9 cellular contexts compared by ENCODE assay signal in the genomic region with DNA sequence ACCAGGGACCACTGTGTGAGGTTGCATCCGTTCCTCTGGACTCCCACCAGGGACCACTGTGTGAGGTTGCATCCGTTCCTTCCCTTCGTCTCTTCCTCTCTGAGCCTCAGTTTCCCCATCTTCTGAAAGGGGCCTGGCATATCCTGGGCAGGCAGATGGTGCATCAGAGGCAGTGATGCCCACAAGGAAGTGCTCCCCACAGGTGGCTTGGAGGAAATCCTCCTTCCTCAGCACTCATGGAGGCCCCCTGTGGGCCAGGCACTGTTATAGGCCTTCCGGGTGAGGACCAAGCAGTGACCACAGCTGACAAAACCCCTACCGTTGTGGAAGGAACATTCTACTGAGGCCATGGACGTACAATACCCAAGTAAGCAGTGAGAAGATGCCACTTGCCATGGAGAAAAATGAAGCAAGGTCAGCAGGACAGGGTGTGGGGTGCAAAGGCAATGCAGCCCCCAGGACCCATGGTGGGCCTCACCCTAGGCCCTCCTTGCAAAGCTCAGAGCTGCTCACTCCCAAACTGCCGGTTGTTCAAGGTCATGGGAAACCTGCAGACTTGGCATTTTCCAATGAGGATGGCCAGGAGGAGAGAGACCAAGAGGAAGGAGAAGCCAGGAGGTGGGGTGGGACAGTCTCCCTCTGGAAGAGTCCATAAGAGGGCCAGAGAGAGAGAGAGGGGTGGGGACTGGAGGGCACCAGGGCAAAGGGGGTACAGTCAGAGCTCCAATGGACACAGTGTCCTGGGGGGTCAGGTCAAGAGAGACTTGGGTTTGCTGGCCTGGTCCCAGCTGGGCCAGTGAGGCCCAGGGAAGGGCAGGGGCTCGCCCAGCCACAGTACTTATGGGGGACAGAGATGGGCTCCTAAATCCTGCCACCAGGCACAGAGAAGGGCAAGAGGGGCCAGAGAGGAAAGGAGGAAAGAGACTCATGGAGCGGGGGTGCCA. TPM values are rescaled to one million over a fixed set of nuclear protein-coding genes. Genes with fewer than 3 reads are reported as not detected.
DNase-seq lines count a peak whose midpoint lies in the region; ATAC-seq, FAIRE-seq and TF ChIP-seq lines count a peak whose summit lies in the region.
"Had no signal": no experiment of that assay in that cellular context is flagged by ENCODE, and none has a peak within 500 bp of the region (broad histone marks: within the 10 kb centered on the region; RNA-seq: fewer than 3 reads in every experiment).

No MANE protein-coding gene starts in this region.

- H3K9me3 Mint-ChIP-seq in activated T-cell treated with anti-CD3 and anti-CD28 coated beads, Interleukin-2, amount 50 U/mL, for 4 hours = peaks cover 5% of the 10 kb centered on the region

- no peak for FAIRE-seq in HTR-8/SVneo (lab: Jason Lieb, UNC)
- FAIRE-seq: endometrium had no signal

- H3K27me3 ChIP-seq in WERI-Rb-1 (ENCODE audit: insufficient read depth, low read depth, severe bottlenecking) (no peaks in the 10 kb centered on the region), gastroesophageal sphincter (no peaks in the 10 kb centered on the region), psoas muscle (ENCODE audit: insufficient read depth in 3 of 3, low read length in 2 of 3) (peaks cover 0 to 8% (median 0%) of the 10 kb centered on the region in 3 donors)

- TF ChIP-seq POLR2A in gastroesophageal sphincter (IDR thresholded peaks at IDR 0.05) = no peak

- no peaks in the 10 kb centered on the region for H3K36me3 Mint-ChIP-seq in activated T-cell treated with anti-CD3 and anti-CD28 coated beads, Interleukin-2, amount 50 U/mL, for 4 hours (ENCODE audit: insufficient read depth)

- peak; percentile 86 for TF ChIP-seq CTCF in WERI-Rb-1 (IDR thresholded peaks at IDR 0.05; ENCODE audit: low read depth, low read length)
- TF ChIP-seq CTCF in gastroesophageal sphincter (IDR thresholded peaks at IDR 0.05) = peak in 3 of 4 experiments; percentile 35 to 47 (median 42)
- TF ChIP-seq CTCF in psoas muscle (IDR thresholded peaks at IDR 0.05) = peak; percentile 26

- peaks cover 35% of the 10 kb centered on the region for H3K27me3 Mint-ChIP-seq in activated T-cell treated with anti-CD3 and anti-CD28 coated beads, Interleukin-2, amount 50 U/mL, for 4 hours (ENCODE audit: low read depth)

- peaks cover 0 to 47% (median 19%) of the 10 kb centered on the region in 3 donors for H3K4me1 ChIP-seq in gastroesophageal sphincter
- H3K4me1 ChIP-seq in psoas muscle = no peaks in the 10 kb centered on the region

- H3K9me3 ChIP-seq in WERI-Rb-1 (ENCODE audit: severe bottlenecking) = peaks cover 14% of the 10 kb centered on the region
- no peaks in the 10 kb centered on the region for H3K9me3 ChIP-seq in gastroesophageal sphincter
- no peaks in the 10 kb centered on the region for H3K9me3 ChIP-seq in psoas muscle

- WGBS in gastroesophageal sphincter (ENCODE audit: low coverage in 1 of 2), 2 donors = 52% methylated on average over 9 of the region's 9 CpGs; no CpG with 5 or more reads in 1 of the 2 donors
- WGBS in psoas muscle, 3 donors = 64 to 69% (median 68%) methylated on average over 7 to 9 of the region's 9 CpGs

- intact Hi-C loops in psoas muscle (cut with DNase I) = no loop called here

- peak overlapping the region; percentile 72 for H3K4me3 Mint-ChIP-seq in activated T-cell treated with anti-CD3 and anti-CD28 coated beads, Interleukin-2, amount 50 U/mL, for 4 hours

- peaks cover 19% of the 10 kb centered on the region for H3K4me1 Mint-ChIP-seq in activated T-cell treated with anti-CD3 and anti-CD28 coated beads, Interleukin-2, amount 50 U/mL, for 4 hours (ENCODE audit: low read depth)

- no peak overlapping the region; the same call in 1 of the 2 replicates for H3K27ac ChIP-seq in WERI-Rb-1
- peak overlapping the region; percentile 54 to 87 (median 84) for H3K27ac ChIP-seq in gastroesophageal sphincter
- H3K27ac ChIP-seq in psoas muscle = peak overlapping the region; percentile 41

- ATAC-seq in activated T-cell treated with anti-CD3 and anti-CD28 coated beads, Interleukin-2, amount 50 U/mL, for 4 hours = peak in 1 of 2 donors; percentile 26
- no peak for ATAC-seq in gastroesophageal sphincter
- peak; percentile 34 to 61 (median 50) for ATAC-seq in psoas muscle
- no peak for ATAC-seq in HG02870 (IDR thresholded peaks at IDR 0.05; ENCODE audit: unreplicated experiment)
- no peak for ATAC-seq in GM18519 (IDR thresholded peaks at IDR 0.05; ENCODE audit: low FRiP score, unreplicated experiment)

- no peak for DNase-seq in activated T-cell treated with anti-CD3 and anti-CD28 coated beads, Interleukin-2, amount 50 U/mL, for 4 hours
- DNase-seq in activated T-cell treated with anti-CD3 and anti-CD28 coated beads for 4 hours (no peak), WERI-Rb-1 (peak; percentile 82), psoas muscle (no peak), HTR-8/SVneo (ENCODE audit: insufficient read length, low spot score) (no peak)

- H3K4me3 ChIP-seq in WERI-Rb-1 (ENCODE audit: low read depth, low read length) (peak overlapping the region; percentile 41), gastroesophageal sphincter (peak overlapping the region in 1 of 2 donors; percentile 71), psoas muscle (peak overlapping the region; percentile 68)

- no peaks in the 10 kb centered on the region for H3K36me3 ChIP-seq in WERI-Rb-1
- no peaks in the 10 kb centered on the region for H3K36me3 ChIP-seq in gastroesophageal sphincter
- H3K36me3 ChIP-seq in psoas muscle (ENCODE audit: insufficient read depth in 1 of 2, low read depth in 1 of 2) = no peaks in the 10 kb centered on the region

- TF ChIP-seq EP300 in gastroesophageal sphincter (IDR thresholded peaks at IDR 0.05) = no peak

RNA-seq across cellular contexts. Expression of a gene that starts 51.1 kb away (rescaled TPM):
- not detected for total RNA-seq in activated T-cell treated with anti-CD3 and anti-CD28 coated beads, Interleukin-2, amount 50 U/mL, for 4 hours
- under 1 TPM in 1 of 4 donors, not detected in 3; 0.27 TPM for total RNA-seq in gastroesophageal sphincter
- not detected for total RNA-seq in psoas muscle
- not detected for polyA plus RNA-seq in psoas muscle

RNA-seq across cellular contexts. Expression of a gene that starts 56.2 kb away (rescaled TPM):
- total RNA-seq in activated T-cell treated with anti-CD3 and anti-CD28 coated beads, Interleukin-2, amount 50 U/mL, for 4 hours = 100 to 1,000 TPM in 1 of 3 donors, 10 to 100 TPM in 2; 93.4 to 111 (median 96.6) TPM
- 10 to 100 TPM; 12.8 to 24.0 (median 21.8) TPM for total RNA-seq in gastroesophageal sphincter
- total RNA-seq in psoas muscle = 10 to 100 TPM; 67.5 to 98.2 (median 72.0) TPM
- polyA plus RNA-seq in psoas muscle = 100 to 1,000 TPM in 2 of 3 donors, 10 to 100 TPM in 1; 92.9 to 178 (median 112) TPM

Comparison
In these comparisons a context has a peak if more than half of its experiments do, and no peak if none do; other contexts are left out.
1. ATAC-seq: peak in psoas muscle (4 of 4); none in gastroesophageal sphincter (single experiment), HG02870 (single experiment) and GM18519 (single experiment).
2. CTCF ChIP-seq: peak in every context shown above with its lines; median percentile 86 in WERI-Rb-1; 42 in gastroesophageal sphincter; 26 in psoas muscle.